In genomic region chr19:39765091-39766076, GRCh38 we compare ENCODE assay signal across 8 cellular contexts. TPM values are rescaled to one million over a fixed set of nuclear protein-coding genes. Genes with fewer than 3 reads are reported as not detected.
A peak's percentile ranks its signal among the peaks of the same experiment; 100 is the strongest.
DNase-seq lines count a peak whose midpoint lies in the region; ATAC-seq and TF ChIP-seq lines count a peak whose summit lies in the region.

No MANE protein-coding gene starts in this region.

- no peak overlapping the region for H3K27ac ChIP-seq in esophagus squamous epithelium
- no peak overlapping the region for H3K27ac ChIP-seq in neutrophil

- H3K36me3 ChIP-seq in esophagus squamous epithelium (no peaks in the 10 kb centered on the region), neutrophil (no peaks in the 10 kb centered on the region)

- H3K27me3 ChIP-seq in esophagus squamous epithelium (peaks cover 0 to 18% (median 0%) of the 10 kb centered on the region in 4 donors), neutrophil (peaks cover 12% of the 10 kb centered on the region)

- H3K4me3 ChIP-seq in esophagus squamous epithelium, result no peak overlapping the region
- no peak overlapping the region for H3K4me3 ChIP-seq in neutrophil (ENCODE audit: low read depth in 1 of 2, low read length in 1 of 2)

- TF ChIP-seq CTCF in esophagus squamous epithelium (IDR thresholded peaks at IDR 0.05) (peak; percentile 45 to 68 (median 52)), neutrophil (IDR thresholded peaks at IDR 0.05) (peak; percentile 37)

- intact Hi-C loops in esophagus squamous epithelium (cut with DNase I), result no loop called here

- DNase-seq in DMS 273 (lab: John Stamatoyannopoulos, UW; ENCODE audit: unreplicated experiment) (peak; percentile 87), DMS 273 treated with DMSO at 0.1 percent for 48 hours (lab: John Stamatoyannopoulos, UW) (no peak), Kasumi-1 (lab: John Stamatoyannopoulos, UW) (peak; percentile 30 to 41), esophagus squamous epithelium (lab: John Stamatoyannopoulos, UW) (no peak)
- peak; percentile 48 to 56 for DNase-seq in activated CD4-positive, alpha-beta T cell treated with anti-CD3 and anti-CD28 coated beads for 4 hours

- no peaks in the 10 kb centered on the region for H3K9me3 ChIP-seq in esophagus squamous epithelium
- no peaks in the 10 kb centered on the region for H3K9me3 ChIP-seq in neutrophil

- ATAC-seq in HG02981 (IDR thresholded peaks at IDR 0.05; ENCODE audit: unreplicated experiment) (no peak), HG03039 (IDR thresholded peaks at IDR 0.05; ENCODE audit: unreplicated experiment) (no peak)

- TF ChIP-seq POLR2A in esophagus squamous epithelium (IDR thresholded peaks at IDR 0.05), result no peak

- H3K4me1 ChIP-seq in esophagus squamous epithelium (no peaks in the 10 kb centered on the region), neutrophil (ENCODE audit: control insufficient read depth in 1 of 2, insufficient read depth in 1 of 2, low read depth in 1 of 2, low read length in 1 of 2) (peaks cover 0 to 10% of the 10 kb centered on the region in 2 experiments)

- WGBS in esophagus squamous epithelium, 2 donors, result 36 to 47% methylated on average over 14 to 16 of the region's 16 CpGs

RNA-seq across cellular contexts. Expression of gene LEUTX, which starts 13.3 kb away (rescaled TPM):
- not detected for total RNA-seq in esophagus squamous epithelium

RNA-seq across cellular contexts. Expression of gene CLC, which starts 27.6 kb away (rescaled TPM):
- total RNA-seq in esophagus squamous epithelium, result not detected

Comparison
In these comparisons a context has a peak if more than half of its experiments do, and no peak if none do; other contexts are left out.
1. DNase-seq: peak in DMS 273 (single experiment), Kasumi-1 (2 of 2) and activated CD4-positive, alpha-beta T cell treated with anti-CD3 and anti-CD28 coated beads for 4 hours (2 of 2); none in DMS 273 treated with DMSO at 0.1 percent for 48 hours (single experiment) and esophagus squamous epithelium (single experiment).